8 cellular contexts compared by ENCODE assay signal in the genomic region with DNA sequence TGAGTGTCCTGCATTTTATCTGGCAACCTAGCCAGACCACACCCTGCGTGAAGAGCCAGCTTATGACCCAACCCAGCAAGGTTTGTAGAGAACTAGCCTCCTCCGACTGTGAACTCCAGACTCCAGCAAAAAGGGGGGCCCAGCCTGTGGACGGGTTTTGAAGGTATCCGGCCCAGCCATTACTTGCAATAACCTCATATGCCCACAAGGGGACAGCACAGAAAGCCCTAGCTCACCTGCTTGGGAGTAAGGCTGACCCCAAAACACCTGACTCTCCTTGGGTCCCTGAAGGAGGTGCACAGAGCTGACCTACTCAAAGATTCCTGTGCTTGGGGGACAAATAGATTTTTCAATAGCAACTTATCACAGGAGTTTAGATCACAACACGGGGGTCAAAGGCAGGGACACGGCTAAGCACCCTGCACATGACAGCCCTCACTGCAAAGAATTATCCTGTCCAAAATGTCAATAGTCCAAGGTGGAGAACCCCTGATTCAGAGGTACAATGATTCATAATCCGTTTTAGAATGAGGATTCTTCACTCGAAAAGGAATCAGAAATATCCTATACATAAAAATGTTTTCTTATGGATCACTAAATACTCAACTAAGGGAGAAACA. TPM values are rescaled to one million over a fixed set of nuclear protein-coding genes. Genes with fewer than 3 reads are reported as not detected.
DNase-seq lines count a peak whose midpoint lies in the region; ATAC-seq and TF ChIP-seq lines count a peak whose summit lies in the region.

No MANE protein-coding gene starts in this region.

- H3K27me3 ChIP-seq in GM06990 (replicated peaks; ENCODE audit: control insufficient read depth, insufficient read depth, low read length), result no peaks in the 10 kb centered on the region; the same call in 1 of the 2 replicates

- H3K4me3 ChIP-seq in GM06990 (replicated peaks; ENCODE audit: low read depth, low read length) (no peak overlapping the region), LNCaP clone FGC (ENCODE audit: low read depth, low read length) (no peak overlapping the region), fibroblast of villous mesenchyme (ENCODE audit: low read depth, low read length) (no peak overlapping the region)

- no peaks in the 10 kb centered on the region for H3K36me3 ChIP-seq in GM06990 (ENCODE audit: control insufficient read depth, insufficient read depth, low read length)

- ATAC-seq in GM21619 (IDR thresholded peaks at IDR 0.05; ENCODE audit: unreplicated experiment) (peak; percentile 66), HG03039 (IDR thresholded peaks at IDR 0.05; ENCODE audit: unreplicated experiment) (no peak)

- no peak for DNase-seq in GM06990 (ENCODE audit: extremely low read depth, insufficient read length)
- DNase-seq in LNCaP clone FGC (ENCODE audit: low read depth), result no peak
- DNase-seq in activated CD8-positive, alpha-beta memory T cell treated with anti-CD3 and anti-CD28 coated beads, Interleukin-2, amount 50 U/mL, for 48 hours, result peak; percentile 66
- peak; percentile 41 for DNase-seq in fibroblast of villous mesenchyme (ENCODE audit: low read depth)
- DNase-seq in stimulated activated CD4-positive, alpha-beta T cell treated with anti-CD3 and anti-CD28 coated beads, Interleukin-12 subunit alpha, Interleukin-12 subunit beta, amount 100 ng/mL, for 4 hours, result peak; percentile 35
- DNase-seq in NK-92 (lab: John Stamatoyannopoulos, UW; ENCODE audit: unreplicated experiment), result no peak

- peak; percentile 92 for TF ChIP-seq CTCF in GM06990 (IDR thresholded peaks at IDR 0.05; ENCODE audit: insufficient read depth, low read length, poor library complexity, severe bottlenecking)
- TF ChIP-seq CTCF in LNCaP clone FGC (IDR thresholded peaks at IDR 0.05; ENCODE audit: control insufficient read depth, extremely low read depth, insufficient read depth), result peak; percentile 81
- TF ChIP-seq CTCF in fibroblast of villous mesenchyme (IDR thresholded peaks at IDR 0.05; ENCODE audit: insufficient read depth, low read depth, low read length), result peak; percentile 94

RNA-seq across cellular contexts. Expression of a gene that starts 4.5 kb away (rescaled TPM):
- total RNA-seq in fibroblast of villous mesenchyme, result not detected in 2 replicates

RNA-seq across cellular contexts. Expression of a gene that starts 26.1 kb away (rescaled TPM):
- 0.43 and 4.2 TPM in 2 replicates for total RNA-seq in fibroblast of villous mesenchyme

RNA-seq across cellular contexts. Expression of a gene that starts 52.5 kb away (rescaled TPM):
- total RNA-seq in fibroblast of villous mesenchyme, result not detected in 2 replicates

RNA-seq across cellular contexts. Expression of a gene that starts 58.3 kb away (rescaled TPM):
- total RNA-seq in fibroblast of villous mesenchyme, result not detected in 2 replicates

Comparison
In these comparisons a context has a peak if more than half of its experiments do, and no peak if none do; other contexts are left out.
1. DNase-seq: peak in activated CD8-positive, alpha-beta memory T cell treated with anti-CD3 and anti-CD28 coated beads, Interleukin-2, amount 50 U/mL, for 48 hours (single experiment), fibroblast of villous mesenchyme (single experiment) and stimulated activated CD4-positive, alpha-beta T cell treated with anti-CD3 and anti-CD28 coated beads, Interleukin-12 subunit alpha, Interleukin-12 subunit beta, amount 100 ng/mL, for 4 hours (single experiment); none in GM06990 (single experiment), LNCaP clone FGC (single experiment) and NK-92 (single experiment).
2. Peak in every context shown above with its lines, with median percentiles within 50 percentile points of each other: CTCF ChIP-seq.